ENCODE assay signal across 1 cellular context in the genomic region with DNA sequence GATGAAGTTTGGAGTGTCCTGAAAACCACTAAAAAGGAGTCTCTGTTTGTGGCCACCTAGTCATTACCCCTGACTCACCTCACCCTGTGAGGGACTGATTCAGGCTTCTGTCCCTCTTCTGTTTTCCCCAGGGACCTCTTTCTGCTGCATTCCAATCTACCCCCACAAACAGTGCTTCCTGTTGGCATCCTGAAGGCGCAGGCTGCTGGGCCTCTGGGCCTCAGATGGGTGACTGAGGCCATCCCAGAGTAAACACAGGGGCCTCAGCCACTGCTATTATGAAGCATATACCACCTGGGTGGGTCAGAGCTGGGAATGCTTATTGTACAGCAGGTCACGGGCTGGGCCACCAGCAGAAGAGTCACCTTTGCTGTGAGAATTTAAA.
TF ChIP-seq lines count a peak whose summit lies in the region.

No MANE protein-coding gene starts in this region.

TF ChIP-seq in HepG2, 621 proteins besides CTCF, POLR2A, EP300 and RAD21 (continues in another document):
- TF ChIP-seq ZNF30 (CRISPR knock-in tag; IDR thresholded peaks at IDR 0.05) (no peak), SAFB2 (CRISPR knock-in tag; IDR thresholded peaks at IDR 0.05; ENCODE audit: borderline replicate concordance, low read depth) (no peak), ZNF564 (CRISPR knock-in tag; IDR thresholded peaks at IDR 0.05) (no peak), TEAD3 (CRISPR knock-in tag; optimal IDR thresholded peaks at IDR 0.05; ENCODE audit: borderline replicate concordance) (peak; percentile 60), ZNF331 (CRISPR knock-in tag; IDR thresholded peaks at IDR 0.05) (0 out of 2 replicates have a peak, but pooled peaks have one; percentile 25), ZNF44 (CRISPR knock-in tag; IDR thresholded peaks at IDR 0.05) (no peak), PHF21A (CRISPR knock-in tag; IDR thresholded peaks at IDR 0.05) (peak; percentile 42), FOXA3 (CRISPR knock-in tag; IDR thresholded peaks at IDR 0.05) (peak; percentile 68), FOXO1 (CRISPR knock-in tag; IDR thresholded peaks at IDR 0.05) (0 out of 2 replicates have a peak, but pooled peaks have one; percentile 10), NR2F2 (IDR thresholded peaks at IDR 0.05; ENCODE audit: borderline replicate concordance, low read depth) (peak; percentile 55; the same call in 1 of the 2 replicates), SOX13 (IDR thresholded peaks at IDR 0.05) (no peak), SOX13 (CRISPR knock-in tag; conservative IDR thresholded peaks at IDR 0.05 in 1 of 2, IDR thresholded peaks at IDR 0.05 in 1 of 2) (peak in 1 of 2 experiments; percentile 68; a peak in 2 of 4 replicates), ZNF740 (CRISPR knock-in tag; IDR thresholded peaks at IDR 0.05) (no peak), FOSL2 (CRISPR knock-in tag; IDR thresholded peaks at IDR 0.05) (peak; percentile 52), ETV5 (CRISPR knock-in tag; IDR thresholded peaks at IDR 0.05; ENCODE audit: borderline replicate concordance) (peak; percentile 60; the same call in 1 of the 2 replicates), CBX1 (IDR thresholded peaks at IDR 0.05; ENCODE audit: low read depth) (no peak), DRAP1 (CRISPR knock-in tag; IDR thresholded peaks at IDR 0.05) (0 out of 2 replicates have a peak, but pooled peaks have one; percentile 8), TBX2 (CRISPR knock-in tag; IDR thresholded peaks at IDR 0.05; ENCODE audit: borderline replicate concordance) (0 out of 2 replicates have a peak, but pooled peaks have one; percentile 16), RARA (CRISPR knock-in tag; IDR thresholded peaks at IDR 0.05) (peak; percentile 70), ZNF615 (CRISPR knock-in tag; IDR thresholded peaks at IDR 0.05; ENCODE audit: borderline replicate concordance) (no peak), ZNF839 (CRISPR knock-in tag; IDR thresholded peaks at IDR 0.05; ENCODE audit: borderline replicate concordance) (no peak), ZSCAN31 (CRISPR knock-in tag; IDR thresholded peaks at IDR 0.05; ENCODE audit: low read depth) (no peak), MAF1 (CRISPR knock-in tag; IDR thresholded peaks at IDR 0.05; ENCODE audit: borderline replicate concordance) (no peak), CREM (IDR thresholded peaks at IDR 0.05) (no peak), CREM (CRISPR knock-in tag; IDR thresholded peaks at IDR 0.05) (no peak), PAXIP1 (CRISPR knock-in tag; conservative IDR thresholded peaks at IDR 0.05) (peak; percentile 63; the same call in 1 of the 2 replicates), PLRG1 (conservative IDR thresholded peaks at IDR 0.05) (no peak), SSRP1 (CRISPR knock-in tag; IDR thresholded peaks at IDR 0.05) (no peak; the same call in 1 of the 2 replicates), ATM (IDR thresholded peaks at IDR 0.05; ENCODE audit: borderline replicate concordance) (no peak), CEBPG (CRISPR knock-in tag; IDR thresholded peaks at IDR 0.05) (no peak), PATZ1 (CRISPR knock-in tag; IDR thresholded peaks at IDR 0.05) (peak; percentile 38; the same call in 1 of the 2 replicates), HIC2 (CRISPR knock-in tag; IDR thresholded peaks at IDR 0.05; ENCODE audit: low read depth) (0 out of 2 replicates have a peak, but pooled peaks have one; percentile 37)
- TF ChIP-seq, protein P1, sequence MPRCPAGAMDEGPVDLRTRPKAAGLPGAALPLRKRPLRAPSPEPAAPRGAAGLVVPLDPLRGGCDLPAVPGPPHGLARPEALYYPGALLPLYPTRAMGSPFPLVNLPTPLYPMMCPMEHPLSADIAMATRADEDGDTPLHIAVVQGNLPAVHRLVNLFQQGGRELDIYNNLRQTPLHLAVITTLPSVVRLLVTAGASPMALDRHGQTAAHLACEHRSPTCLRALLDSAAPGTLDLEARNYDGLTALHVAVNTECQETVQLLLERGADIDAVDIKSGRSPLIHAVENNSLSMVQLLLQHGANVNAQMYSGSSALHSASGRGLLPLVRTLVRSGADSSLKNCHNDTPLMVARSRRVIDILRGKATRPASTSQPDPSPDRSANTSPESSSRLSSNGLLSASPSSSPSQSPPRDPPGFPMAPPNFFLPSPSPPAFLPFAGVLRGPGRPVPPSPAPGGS (CRISPR knock-in tag; IDR thresholded peaks at IDR 0.05), result no peak
- TF ChIP-seq, protein P2, sequence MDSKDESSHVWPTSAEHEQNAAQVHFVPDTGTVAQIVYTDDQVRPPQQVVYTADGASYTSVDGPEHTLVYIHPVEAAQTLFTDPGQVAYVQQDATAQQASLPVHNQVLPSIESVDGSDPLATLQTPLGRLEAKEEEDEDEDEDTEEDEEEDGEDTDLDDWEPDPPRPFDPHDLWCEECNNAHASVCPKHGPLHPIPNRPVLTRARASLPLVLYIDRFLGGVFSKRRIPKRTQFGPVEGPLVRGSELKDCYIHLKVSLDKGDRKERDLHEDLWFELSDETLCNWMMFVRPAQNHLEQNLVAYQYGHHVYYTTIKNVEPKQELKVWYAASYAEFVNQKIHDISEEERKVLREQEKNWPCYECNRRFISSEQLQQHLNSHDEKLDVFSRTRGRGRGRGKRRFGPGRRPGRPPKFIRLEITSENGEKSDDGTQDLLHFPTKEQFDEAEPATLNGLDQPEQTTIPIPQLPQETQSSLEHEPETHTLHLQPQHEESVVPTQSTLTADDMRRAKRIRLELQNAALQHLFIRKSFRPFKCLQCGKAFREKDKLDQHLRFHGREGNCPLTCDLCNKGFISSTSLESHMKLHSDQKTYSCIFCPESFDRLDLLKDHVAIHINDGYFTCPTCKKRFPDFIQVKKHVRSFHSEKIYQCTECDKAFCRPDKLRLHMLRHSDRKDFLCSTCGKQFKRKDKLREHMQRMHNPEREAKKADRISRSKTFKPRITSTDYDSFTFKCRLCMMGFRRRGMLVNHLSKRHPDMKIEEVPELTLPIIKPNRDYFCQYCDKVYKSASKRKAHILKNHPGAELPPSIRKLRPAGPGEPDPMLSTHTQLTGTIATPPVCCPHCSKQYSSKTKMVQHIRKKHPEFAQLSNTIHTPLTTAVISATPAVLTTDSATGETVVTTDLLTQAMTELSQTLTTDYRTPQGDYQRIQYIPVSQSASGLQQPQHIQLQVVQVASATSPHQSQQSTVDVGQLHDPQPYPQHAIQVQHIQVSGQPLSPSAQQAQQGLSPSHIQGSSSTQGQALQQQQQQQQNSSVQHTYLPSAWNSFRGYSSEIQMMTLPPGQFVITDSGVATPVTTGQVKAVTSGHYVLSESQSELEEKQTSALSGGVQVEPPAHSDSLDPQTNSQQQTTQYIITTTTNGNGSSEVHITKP (CRISPR knock-in tag; IDR thresholded peaks at IDR 0.05; ENCODE audit: low read depth), result 0 out of 2 replicates have a peak, but pooled peaks have one; percentile 40
- TF ChIP-seq, protein P3, sequence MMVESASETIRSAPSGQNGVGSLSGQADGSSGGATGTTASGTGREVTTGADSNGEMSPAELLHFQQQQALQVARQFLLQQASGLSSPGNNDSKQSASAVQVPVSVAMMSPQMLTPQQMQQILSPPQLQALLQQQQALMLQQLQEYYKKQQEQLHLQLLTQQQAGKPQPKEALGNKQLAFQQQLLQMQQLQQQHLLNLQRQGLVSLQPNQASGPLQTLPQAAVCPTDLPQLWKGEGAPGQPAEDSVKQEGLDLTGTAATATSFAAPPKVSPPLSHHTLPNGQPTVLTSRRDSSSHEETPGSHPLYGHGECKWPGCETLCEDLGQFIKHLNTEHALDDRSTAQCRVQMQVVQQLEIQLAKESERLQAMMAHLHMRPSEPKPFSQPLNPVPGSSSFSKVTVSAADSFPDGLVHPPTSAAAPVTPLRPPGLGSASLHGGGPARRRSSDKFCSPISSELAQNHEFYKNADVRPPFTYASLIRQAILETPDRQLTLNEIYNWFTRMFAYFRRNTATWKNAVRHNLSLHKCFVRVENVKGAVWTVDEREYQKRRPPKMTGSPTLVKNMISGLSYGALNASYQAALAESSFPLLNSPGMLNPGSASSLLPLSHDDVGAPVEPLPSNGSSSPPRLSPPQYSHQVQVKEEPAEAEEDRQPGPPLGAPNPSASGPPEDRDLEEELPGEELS (CRISPR knock-in tag; IDR thresholded peaks at IDR 0.05), result peak; percentile 65
- TF ChIP-seq, protein P4, sequence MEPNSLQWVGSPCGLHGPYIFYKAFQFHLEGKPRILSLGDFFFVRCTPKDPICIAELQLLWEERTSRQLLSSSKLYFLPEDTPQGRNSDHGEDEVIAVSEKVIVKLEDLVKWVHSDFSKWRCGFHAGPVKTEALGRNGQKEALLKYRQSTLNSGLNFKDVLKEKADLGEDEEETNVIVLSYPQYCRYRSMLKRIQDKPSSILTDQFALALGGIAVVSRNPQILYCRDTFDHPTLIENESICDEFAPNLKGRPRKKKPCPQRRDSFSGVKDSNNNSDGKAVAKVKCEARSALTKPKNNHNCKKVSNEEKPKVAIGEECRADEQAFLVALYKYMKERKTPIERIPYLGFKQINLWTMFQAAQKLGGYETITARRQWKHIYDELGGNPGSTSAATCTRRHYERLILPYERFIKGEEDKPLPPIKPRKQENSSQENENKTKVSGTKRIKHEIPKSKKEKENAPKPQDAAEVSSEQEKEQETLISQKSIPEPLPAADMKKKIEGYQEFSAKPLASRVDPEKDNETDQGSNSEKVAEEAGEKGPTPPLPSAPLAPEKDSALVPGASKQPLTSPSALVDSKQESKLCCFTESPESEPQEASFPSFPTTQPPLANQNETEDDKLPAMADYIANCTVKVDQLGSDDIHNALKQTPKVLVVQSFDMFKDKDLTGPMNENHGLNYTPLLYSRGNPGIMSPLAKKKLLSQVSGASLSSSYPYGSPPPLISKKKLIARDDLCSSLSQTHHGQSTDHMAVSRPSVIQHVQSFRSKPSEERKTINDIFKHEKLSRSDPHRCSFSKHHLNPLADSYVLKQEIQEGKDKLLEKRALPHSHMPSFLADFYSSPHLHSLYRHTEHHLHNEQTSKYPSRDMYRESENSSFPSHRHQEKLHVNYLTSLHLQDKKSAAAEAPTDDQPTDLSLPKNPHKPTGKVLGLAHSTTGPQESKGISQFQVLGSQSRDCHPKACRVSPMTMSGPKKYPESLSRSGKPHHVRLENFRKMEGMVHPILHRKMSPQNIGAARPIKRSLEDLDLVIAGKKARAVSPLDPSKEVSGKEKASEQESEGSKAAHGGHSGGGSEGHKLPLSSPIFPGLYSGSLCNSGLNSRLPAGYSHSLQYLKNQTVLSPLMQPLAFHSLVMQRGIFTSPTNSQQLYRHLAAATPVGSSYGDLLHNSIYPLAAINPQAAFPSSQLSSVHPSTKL (CRISPR knock-in tag; IDR thresholded peaks at IDR 0.05), result peak; percentile 70; the same call in 1 of the 2 replicates
- TF ChIP-seq, protein P5, sequence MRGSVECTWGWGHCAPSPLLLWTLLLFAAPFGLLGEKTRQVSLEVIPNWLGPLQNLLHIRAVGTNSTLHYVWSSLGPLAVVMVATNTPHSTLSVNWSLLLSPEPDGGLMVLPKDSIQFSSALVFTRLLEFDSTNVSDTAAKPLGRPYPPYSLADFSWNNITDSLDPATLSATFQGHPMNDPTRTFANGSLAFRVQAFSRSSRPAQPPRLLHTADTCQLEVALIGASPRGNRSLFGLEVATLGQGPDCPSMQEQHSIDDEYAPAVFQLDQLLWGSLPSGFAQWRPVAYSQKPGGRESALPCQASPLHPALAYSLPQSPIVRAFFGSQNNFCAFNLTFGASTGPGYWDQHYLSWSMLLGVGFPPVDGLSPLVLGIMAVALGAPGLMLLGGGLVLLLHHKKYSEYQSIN (CRISPR knock-in tag; IDR thresholded peaks at IDR 0.05; ENCODE audit: borderline replicate concordance), result no peak
